Comparison of ENCODE assay signal across 9 cellular contexts in the genomic region with DNA sequence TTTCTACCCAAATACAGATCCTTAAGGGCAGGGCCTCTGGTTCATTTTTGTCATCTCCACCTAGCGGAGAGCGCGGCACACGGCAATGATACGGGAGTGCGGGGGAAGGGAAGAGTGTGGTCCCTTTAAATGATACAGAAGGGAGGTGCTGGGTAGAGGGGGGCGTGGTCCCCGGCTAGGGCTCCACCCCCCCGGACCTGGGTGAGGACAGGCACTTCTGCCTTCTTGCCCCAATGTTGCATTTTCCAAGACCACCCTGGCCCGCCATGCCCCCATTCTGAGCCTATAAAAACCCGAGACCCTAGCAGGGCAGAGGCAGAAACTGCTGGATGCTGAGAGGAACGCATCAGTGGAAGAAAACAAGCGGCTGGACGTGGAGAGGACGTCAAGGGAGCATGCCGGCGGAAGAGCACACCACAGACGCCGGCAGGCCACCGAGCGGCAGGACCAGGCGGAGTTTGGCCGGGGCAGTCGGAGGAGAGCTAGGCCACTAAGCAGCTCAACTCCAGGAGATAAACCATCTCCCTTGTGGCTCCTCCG. TPM values are rescaled to one million over a fixed set of nuclear protein-coding genes. Genes with fewer than 3 reads are reported as not detected.
DNase-seq lines count a peak whose midpoint lies in the region; ATAC-seq and TF ChIP-seq lines count a peak whose summit lies in the region.
"Had no signal": no experiment of that assay in that cellular context is flagged by ENCODE, and none has a peak within 500 bp of the region (broad histone marks: within the 10 kb centered on the region; RNA-seq: fewer than 3 reads in every experiment).

No MANE protein-coding gene starts in this region.

- no peak for TF ChIP-seq POLR2A in esophagus squamous epithelium (IDR thresholded peaks at IDR 0.05)

- H3K9ac ChIP-seq in smooth muscle cell (ENCODE audit: low read depth): peak overlapping the region; percentile 16

- no peaks in the 10 kb centered on the region for H3K4me1 ChIP-seq in esophagus squamous epithelium
- no peaks in the 10 kb centered on the region for H3K4me1 ChIP-seq in smooth muscle cell (ENCODE audit: low read depth)

- H3K79me2 ChIP-seq in smooth muscle cell (ENCODE audit: low read depth): no peaks in the 10 kb centered on the region

- H3K9me3 ChIP-seq in esophagus squamous epithelium (no peaks in the 10 kb centered on the region), smooth muscle cell (replicated peaks; ENCODE audit: low read depth) (no peaks in the 10 kb centered on the region)

- H3K36me3 ChIP-seq in esophagus squamous epithelium: no peaks in the 10 kb centered on the region
- no peaks in the 10 kb centered on the region for H3K36me3 ChIP-seq in smooth muscle cell (ENCODE audit: low read depth)

- H2AFZ ChIP-seq in smooth muscle cell (ENCODE audit: low read depth): peak overlapping the region; percentile 78

- peaks cover 0 to 38% (median 0%) of the 10 kb centered on the region in 4 donors for H3K27me3 ChIP-seq in esophagus squamous epithelium
- no peaks in the 10 kb centered on the region for H3K27me3 ChIP-seq in smooth muscle cell (ENCODE audit: low read depth)

- H4K20me1 ChIP-seq in smooth muscle cell (ENCODE audit: low read depth): no peaks in the 10 kb centered on the region

- no peak overlapping the region for H3K27ac ChIP-seq in esophagus squamous epithelium
- H3K27ac ChIP-seq in smooth muscle cell (ENCODE audit: low read depth): no peak overlapping the region
- H3K27ac ChIP-seq: epithelial cell of prostate had no signal

- peak overlapping the region; percentile 85 for H3K4me2 ChIP-seq in smooth muscle cell

- DNase-seq in HT1080 (ENCODE audit: low read depth) (peak; percentile 58), esophagus squamous epithelium (lab: John Stamatoyannopoulos, UW) (no peak), smooth muscle cell (lab: John Stamatoyannopoulos, UW; ENCODE audit: unreplicated experiment) (peak; percentile 23), DMS79 (lab: John Stamatoyannopoulos, UW) (no peak)
- peak; percentile 10 for DNase-seq in activated CD4-positive, CD25-positive, alpha-beta regulatory T cell treated with anti-CD3 and anti-CD28 coated beads, Interleukin-2, amount 50 U/mL, for 16 hours (ENCODE audit: low read depth, low spot score)

- intact Hi-C loops in esophagus squamous epithelium (cut with DNase I): no loop called here

- peak in 1 of 6 experiments; percentile 21 for TF ChIP-seq CTCF in esophagus squamous epithelium (IDR thresholded peaks at IDR 0.05)
- TF ChIP-seq CTCF in smooth muscle cell (IDR thresholded peaks at IDR 0.05; ENCODE audit: borderline replicate concordance, insufficient read depth, poor library complexity, severe bottlenecking): peak; percentile 55

- WGBS in esophagus squamous epithelium, 2 donors: 66 to 75% methylated on average over 13 to 16 of the region's 25 CpGs
- WGBS in smooth muscle cell (ENCODE audit: low lambda C conversion rate): 9% methylated on average over 24 of the region's 25 CpGs

- ATAC-seq in GM18520 (IDR thresholded peaks at IDR 0.05; ENCODE audit: unreplicated experiment) (no peak), GM21723 (IDR thresholded peaks at IDR 0.05; ENCODE audit: unreplicated experiment) (no peak), GM18858 (IDR thresholded peaks at IDR 0.05; ENCODE audit: unreplicated experiment) (no peak)

- no peaks in the 10 kb centered on the region for H3F3A ChIP-seq in smooth muscle cell (ENCODE audit: low read depth)

- H3K4me3 ChIP-seq in esophagus squamous epithelium: peak overlapping the region in 3 of 4 donors; percentile 7 to 31 (median 25)
- H3K4me3 ChIP-seq in smooth muscle cell: peak overlapping the region; percentile 51

RNA-seq across cellular contexts. Expression of a gene that starts 30.0 kb away (rescaled TPM):
- 0.07 TPM in 1 of 2 replicates, not detected in the other for total RNA-seq in HT1080 (2014; rRNA removed; shearing (Covaris generic))
- 0.20 and 0.40 TPM in 2 replicates for polyA plus RNA-seq in HT1080 (2015; cell fraction: cytosol; rRNA removed)
- 0.16 and 0.29 TPM in 2 replicates for polyA plus RNA-seq in HT1080 (2015; cell fraction: nucleus; rRNA removed)
- total RNA-seq in esophagus squamous epithelium (1 to 10 TPM in 2 of 4 donors, under 1 TPM in 2; 0.57 to 2.9 (median 1.1) TPM), smooth muscle cell (3.3 and 4.9 TPM in 2 replicates)
- polyA plus RNA-seq in smooth muscle cell: 5.3 and 5.8 TPM in 2 replicates

RNA-seq across cellular contexts. Expression of a gene that starts 54.7 kb away (rescaled TPM):
- not detected in 2 replicates for total RNA-seq in HT1080 (2014; rRNA removed; shearing (Covaris generic))
- polyA plus RNA-seq in HT1080 (2015; cell fraction: cytosol; rRNA removed): not detected in 2 replicates
- not detected in 2 replicates for polyA plus RNA-seq in HT1080 (2015; cell fraction: nucleus; rRNA removed)
- total RNA-seq in esophagus squamous epithelium (not detected), smooth muscle cell (not detected in 2 replicates)
- 0.67 TPM in 1 of 2 replicates, not detected in the other for polyA plus RNA-seq in smooth muscle cell

Comparison
In these comparisons a context has a peak if more than half of its experiments do, and no peak if none do; other contexts are left out.
1. DNase-seq: peak in HT1080 (single experiment), activated CD4-positive, CD25-positive, alpha-beta regulatory T cell treated with anti-CD3 and anti-CD28 coated beads, Interleukin-2, amount 50 U/mL, for 16 hours (single experiment) and smooth muscle cell (single experiment); none in esophagus squamous epithelium (single experiment) and DMS79 (single experiment).